15 cellular contexts compared by ENCODE assay signal in the genomic region with DNA sequence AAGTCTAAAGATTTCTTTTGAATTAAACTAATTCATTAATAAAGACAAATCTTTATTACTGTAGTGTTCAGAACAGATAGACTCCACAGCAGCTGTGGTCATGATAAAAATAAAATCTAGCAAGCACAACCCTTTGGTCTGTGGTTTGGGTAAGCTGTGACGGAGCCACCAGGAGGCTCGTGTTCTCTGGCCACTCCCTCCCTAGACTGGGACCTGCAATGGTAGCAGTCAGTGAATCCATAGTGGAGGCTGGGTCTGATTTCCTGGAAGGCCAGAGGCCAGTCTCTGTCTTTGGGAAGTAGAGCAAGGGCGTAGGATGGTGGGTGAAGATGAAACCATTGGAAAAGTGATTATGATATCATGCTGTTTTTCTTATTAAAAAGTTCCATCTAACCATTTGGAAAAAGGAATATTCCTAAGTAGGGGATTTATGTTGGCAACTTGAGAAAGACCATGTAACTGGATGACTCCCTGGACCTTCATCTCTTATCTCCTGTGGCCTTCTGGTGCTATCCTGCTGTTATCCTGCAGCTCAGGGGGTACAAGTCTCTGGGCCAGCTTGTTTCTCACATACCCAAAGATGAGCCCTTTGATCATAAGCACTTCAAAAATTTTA. TPM values are rescaled to one million over a fixed set of nuclear protein-coding genes. Genes with fewer than 3 reads are reported as not detected.
DNase-seq lines count a peak whose midpoint lies in the region; ATAC-seq and TF ChIP-seq lines count a peak whose summit lies in the region.
"Had no signal": no experiment of that assay in that cellular context is flagged by ENCODE, and none has a peak within 500 bp of the region (broad histone marks: within the 10 kb centered on the region; RNA-seq: fewer than 3 reads in every experiment).

No MANE protein-coding gene starts in this region.

- peaks cover 6 to 21% (median 11%) of the 10 kb centered on the region in 3 donors for H3K27me3 Mint-ChIP-seq in immature natural killer cell (ENCODE audit: low read depth in 3 of 3)
- no peaks in the 10 kb centered on the region for H3K27me3 Mint-ChIP-seq in endodermal cell (ENCODE audit: insufficient read depth)

- no peak for TF ChIP-seq POLR2A in GM18505 (IDR thresholded peaks at IDR 0.05; ENCODE audit: borderline replicate concordance, extremely low read depth, insufficient read depth, insufficient read length)

- H3K9ac ChIP-seq in GM23248 (no peak overlapping the region), endodermal cell (ENCODE audit: extremely low read depth, low read length, poor library complexity, severe bottlenecking) (no peak overlapping the region)

- H3K4me1 Mint-ChIP-seq in immature natural killer cell, result peaks cover 15 to 19% of the 10 kb centered on the region in 2 donors
- no peaks in the 10 kb centered on the region for H3K4me1 Mint-ChIP-seq in endodermal cell

- H3K9me3 ChIP-seq in GM23248 (ENCODE audit: low read depth), result no peaks in the 10 kb centered on the region
- H3K9me3 ChIP-seq in endodermal cell (ENCODE audit: control insufficient read depth, low read length), result no peaks in the 10 kb centered on the region
- H3K9me3 ChIP-seq: left lung, ovary had no signal

- no peak for TF ChIP-seq CTCF in endodermal cell (conservative IDR thresholded peaks at IDR 0.05)

- H3K4me3 Mint-ChIP-seq in immature natural killer cell, result peak overlapping the region; percentile 6 to 76 (median 58)
- no peak overlapping the region for H3K4me3 Mint-ChIP-seq in endodermal cell
- H3K4me3 Mint-ChIP-seq: activated naive CD4-positive, alpha-beta T cell treated with anti-CD3 and anti-CD28 coated beads, Interleukin-2, amount 50 U/mL, for 24 hours had no signal

- H3K9me2 ChIP-seq in GM23248 (ENCODE audit: insufficient read depth), result no peaks in the 10 kb centered on the region

- no peak overlapping the region for H3K27ac ChIP-seq in GM23248
- no peak overlapping the region for H3K27ac ChIP-seq in endodermal cell (ENCODE audit: low read depth, low read length)
- H3K27ac ChIP-seq: left lung, ovary had no signal

- in situ Hi-C loops in GM23248 (cut with MboI), result no loop called here

- H3K27ac Mint-ChIP-seq in immature natural killer cell (peak overlapping the region in 5 of 6 donors; percentile 19 to 89 (median 86)), endodermal cell (no peak overlapping the region)
- H3K27ac Mint-ChIP-seq: activated naive CD4-positive, alpha-beta T cell treated with anti-CD3 and anti-CD28 coated beads, Interleukin-2, amount 50 U/mL, for 24 hours had no signal

- H3K36me3 Mint-ChIP-seq in immature natural killer cell (peaks cover 0 to 3% (median 0%) of the 10 kb centered on the region in 3 donors), endodermal cell (ENCODE audit: low read depth) (no peaks in the 10 kb centered on the region)
- H3K36me3 Mint-ChIP-seq: activated naive CD4-positive, alpha-beta T cell treated with anti-CD3 and anti-CD28 coated beads, Interleukin-2, amount 50 U/mL, for 24 hours had no signal

- 69 to 70% methylated on average over 3 of the region's 3 CpGs for WGBS in GM23248 (ENCODE audit: low coverage in 1 of 2, low lambda C conversion rate in 2 of 2, missing lambda C conversion rate in 2 of 2), 2 experiments
- 93% methylated on average over 3 of the region's 3 CpGs for WGBS in endodermal cell (ENCODE audit: insufficient coverage in 1 of 2, insufficient read length in 1 of 2), 2 experiments

- DNase-seq in immature natural killer cell (peak; percentile 75 to 81 (median 79)), NCI-H1105 (lab: John Stamatoyannopoulos, UW) (no peak), GM23248 (no peak), endodermal cell (no peak), D341Med (ENCODE audit: low spot score) (no peak)
- DNase-seq: left lung; NCI-H1436; NCI-H82; ovary; stimulated activated CD4-positive, alpha-beta T cell treated with anti-CD3 and anti-CD28 coated beads, Interleukin-4, amount 100 ng/mL, for 24 hours had no signal

- H3K4me1 ChIP-seq in GM23248 (ENCODE audit: insufficient read depth) (no peaks in the 10 kb centered on the region), endodermal cell (ENCODE audit: control insufficient read depth, insufficient read depth, low read length) (no peaks in the 10 kb centered on the region)
- H3K4me1 ChIP-seq: left lung had no signal

- no peaks in the 10 kb centered on the region for H3K9me3 Mint-ChIP-seq in immature natural killer cell
- H3K9me3 Mint-ChIP-seq in endodermal cell, result no peaks in the 10 kb centered on the region
- H3K9me3 Mint-ChIP-seq: activated naive CD4-positive, alpha-beta T cell treated with anti-CD3 and anti-CD28 coated beads, Interleukin-2, amount 50 U/mL, for 24 hours had no signal

- H3K4me2 ChIP-seq in GM23248 (ENCODE audit: unreplicated experiment), result no peak overlapping the region

- H2AFZ ChIP-seq in GM23248, result no peak overlapping the region

- H3K4me3 ChIP-seq in GM23248 (no peak overlapping the region), endodermal cell (ENCODE audit: low read length) (no peak overlapping the region)
- H3K4me3 ChIP-seq: left lung, ovary had no signal

- ATAC-seq in GM18505 (IDR thresholded peaks at IDR 0.05; ENCODE audit: unreplicated experiment) (peak; percentile 72), GM21825 (IDR thresholded peaks at IDR 0.05; ENCODE audit: unreplicated experiment) (peak; percentile 68), HG03442 (IDR thresholded peaks at IDR 0.05; ENCODE audit: unreplicated experiment) (peak; percentile 87)
- ATAC-seq: left lung, SK-N-SH treated with all-trans-retinoic acid at 6 μM for 48 hours had no signal

- no peaks in the 10 kb centered on the region for H3K36me3 ChIP-seq in GM23248 (ENCODE audit: low read depth)
- H3K36me3 ChIP-seq in endodermal cell (ENCODE audit: control insufficient read depth, insufficient read depth, low read length), result no peaks in the 10 kb centered on the region
- H3K36me3 ChIP-seq: left lung, ovary had no signal

- H3K27me3 ChIP-seq in GM23248 (replicated peaks; ENCODE audit: insufficient read depth) (peaks cover 12% of the 10 kb centered on the region), endodermal cell (ENCODE audit: control insufficient read depth, insufficient read depth, low read length, poor library complexity, severe bottlenecking) (no peaks in the 10 kb centered on the region)
- H3K27me3 ChIP-seq: left lung, ovary had no signal

- no peaks in the 10 kb centered on the region for H3F3A ChIP-seq in GM23248 (ENCODE audit: insufficient read depth)

- H3K79me2 ChIP-seq in GM23248 (ENCODE audit: insufficient read depth), result no peaks in the 10 kb centered on the region

- no peaks in the 10 kb centered on the region for H4K20me1 ChIP-seq in GM23248 (ENCODE audit: insufficient read depth)

RNA-seq across cellular contexts. Expression of a gene that starts 39.0 kb away (rescaled TPM):
- polyA plus RNA-seq in immature natural killer cell, result 10 to 100 TPM in 2 of 3 donors, 1 to 10 TPM in 1; 7.4 to 25.7 (median 25.3) TPM
- total RNA-seq in GM23248 (2014; rRNA removed; shearing (Covaris generic)), result 0.25 TPM in 1 of 2 replicates, not detected in the other
- 0.19 and 0.20 TPM in 2 replicates for polyA plus RNA-seq in GM23248 (2016; fragmentation: Nextera tagmentation; extraction: Ambion mirVana)
- total RNA-seq in endodermal cell, result 1 to 10 TPM; 1.0 to 1.4 TPM
- polyA plus RNA-seq in endodermal cell (2013, experiment 1 of 2), result 0.61 TPM
- 0.50 TPM for polyA plus RNA-seq in endodermal cell (2013, experiment 2 of 2)

Comparison
In these comparisons a context has a peak if more than half of its experiments do, and no peak if none do; other contexts are left out.
1. DNase-seq: peak in immature natural killer cell (3 of 3); none in NCI-H1105 (single experiment), GM23248 (single experiment), endodermal cell (single experiment) and D341Med (single experiment).
2. Peak in every context shown above with its lines, with median percentiles within 50 percentile points of each other: ATAC-seq.